22 cellular contexts compared by ENCODE assay signal in genomic region chr15:68019814-68020525, GRCh38.
"Had no signal": no experiment of that assay in that cellular context is flagged by ENCODE, and none has a peak within 500 bp of the region (broad histone marks: within the 10 kb centered on the region; RNA-seq: fewer than 3 reads in every experiment).

No MANE protein-coding gene starts in this region.

- H3K4me1 ChIP-seq: breast epithelium, colonic mucosa had no signal

- H3K27me3 ChIP-seq: breast epithelium, colonic mucosa, gastrocnemius medialis, stomach, thyroid gland had no signal

- ATAC-seq: activated CD8-positive, alpha-beta memory T cell treated with anti-CD3 and anti-CD28 coated beads, Interleukin-2, amount 10 ng/mL, durations not matched to agents 7 days and 5 days; activated CD8-positive, alpha-beta T cell treated with anti-CD3 and anti-CD28 coated beads, Interleukin-2, amount 10 ng/mL, durations not matched to agents 7 days and 5 days; activated naive CD4-positive, alpha-beta T cell treated with anti-CD3 and anti-CD28 coated beads, Interleukin-2, amount 50 U/mL, for 72 hours; activated T-cell treated with anti-CD3 and anti-CD28 coated beads, Interleukin-2, amount 50 U/mL, for 72 hours; gastrocnemius medialis; left colon; natural killer cell treated with Interleukin-12 subunit alpha and Interleukin-12 subunit beta and Interleukin-15 and Interleukin-18, amount 100 ng/mL, for 72 hours; right cardiac atrium had no signal

- H3K36me3 ChIP-seq: breast epithelium, colonic mucosa, gastrocnemius medialis, stomach, thyroid gland had no signal

- H3K9me3 ChIP-seq: breast epithelium, colonic mucosa, gastrocnemius medialis, stomach, thyroid gland had no signal

- H3K27ac ChIP-seq: breast epithelium, colonic mucosa, stomach, thyroid gland had no signal

- H3K4me3 ChIP-seq: breast epithelium, colonic mucosa, gastrocnemius medialis, stomach, thyroid gland had no signal

- DNase-seq: activated CD4-positive, alpha-beta T cell treated with anti-CD3 and anti-CD28 coated beads for 1 hour; activated CD4-positive, alpha-beta T cell treated with anti-CD3 and anti-CD28 coated beads, Interleukin-2, amount 10 ng/mL, durations not matched to agents 7 days and 5 days; activated CD8-positive, alpha-beta memory T cell treated with anti-CD3 and anti-CD28 coated beads, Interleukin-2, amount 10 ng/mL, durations not matched to agents 7 days and 5 days; activated CD8-positive, alpha-beta T cell treated with anti-CD3 and anti-CD28 coated beads, Interleukin-2, amount 10 ng/mL, durations not matched to agents 7 days and 5 days; activated naive CD4-positive, alpha-beta T cell; activated T-cell treated with anti-CD3 and anti-CD28 coated beads, Interleukin-2, amount 50 U/mL, for 72 hours; cerebellar nuclear complex; colonic mucosa; effector CD8-positive, alpha-beta T cell; gastrocnemius medialis; glutamatergic neuron; left colon; right cardiac atrium; stimulated activated CD4-positive, alpha-beta T cell treated with anti-CD3 and anti-CD28 coated beads, Interleukin-15, amount 100 ng/mL, for 24 hours; stimulated activated CD4-positive, alpha-beta T cell treated with anti-CD3 and anti-CD28 coated beads, Interleukin-2, amount 100 ng/mL, for 24 hours; stimulated activated naive B cell treated with anti-CD40 and anti-IgM and Interleukin-4, amounts not matched to agents 10 μg/mL and 1 μg/mL and 100 μg/mL, for 72 hours; stomach; T-helper 2 cell; thyroid gland had no signal
